Comparison of ENCODE assay signal across 8 cellular contexts in genomic region chr7:32879460-32879859, GRCh38. TPM values are rescaled to one million over a fixed set of nuclear protein-coding genes. Genes with fewer than 3 reads are reported as not detected.
DNase-seq lines count a peak whose midpoint lies in the region; ATAC-seq and TF ChIP-seq lines count a peak whose summit lies in the region.

No MANE protein-coding gene starts in this region.

- intact Hi-C loops in dorsolateral prefrontal cortex (cut with DNase I) = no loop called here

- CTCF ChIA-PET in SK-N-SH (lab: Yijun Ruan, JAX) = interaction anchor here (3.3 kb wide), 1 partner anchor 33 kb away, joined by 15 read pairs; no protein-coding TSS in a partner anchor

- H2AFZ ChIP-seq in SK-N-SH (ENCODE audit: low read depth) = no peak overlapping the region

- peaks cover 7 to 46% of the 10 kb centered on the region in 2 experiments for H3K36me3 ChIP-seq in SK-N-SH (replicated peaks in 1 of 2; ENCODE audit: control insufficient read depth in 1 of 2, insufficient read depth in 2 of 2, low read length in 1 of 2)

- H3K9me2 ChIP-seq in SK-N-SH = no peaks in the 10 kb centered on the region

- TF ChIP-seq CTCF in SK-N-SH (IDR thresholded peaks at IDR 0.05) (no peak), dorsolateral prefrontal cortex (IDR thresholded peaks at IDR 0.05 in 54 of 56, conservative IDR thresholded peaks at IDR 0.05 in 2 of 56; ENCODE audit: low read depth in 1 of 56, partially characterized antibody in 56 of 56) (no peak)

- H3K4me1 ChIP-seq in SK-N-SH (ENCODE audit: control insufficient read depth in 1 of 2, insufficient read depth in 2 of 2, low read depth in 1 of 2, low read length in 1 of 2) = peaks cover 2 to 30% of the 10 kb centered on the region in 2 experiments; a peak in 3 of 4 replicates

- 73% methylated on average over 2 of the region's 2 CpGs for WGBS in SK-N-SH (ENCODE audit: low lambda C conversion rate)

- H3K27me3 ChIP-seq in SK-N-SH (ENCODE audit: insufficient read depth) = no peaks in the 10 kb centered on the region
- H3K27me3 ChIP-seq in dorsolateral prefrontal cortex = no peaks in the 10 kb centered on the region

- H3F3A ChIP-seq in SK-N-SH (replicated peaks; ENCODE audit: insufficient read depth) = peaks cover 41% of the 10 kb centered on the region

- H3K9me3 ChIP-seq in SK-N-SH = no peaks in the 10 kb centered on the region

- no peak overlapping the region for H3K4me2 ChIP-seq in SK-N-SH

- ATAC-seq in SK-N-SH treated with all-trans-retinoic acid at 6 μM for 48 hours = no peak
- no peak for ATAC-seq in GM18909 (IDR thresholded peaks at IDR 0.05; ENCODE audit: poor library complexity, unreplicated experiment)

- no peak for TF ChIP-seq EP300 in SK-N-SH (IDR thresholded peaks at IDR 0.05; ENCODE audit: borderline replicate concordance in 1 of 2, low read depth in 1 of 2, low read length in 1 of 2)

- peaks cover 100% of the 10 kb centered on the region for H3K79me2 ChIP-seq in SK-N-SH (ENCODE audit: insufficient read depth)

- no peak for TF ChIP-seq RAD21 in SK-N-SH (IDR thresholded peaks at IDR 0.05; ENCODE audit: low read length)

- DNase-seq in SK-N-SH (no peak), NCI-H2171 (lab: John Stamatoyannopoulos, UW) (peak; percentile 5), dorsolateral prefrontal cortex (no peak), pons (ENCODE audit: low spot score) (peak; percentile 47), NAMALWA (ENCODE audit: low spot score) (no peak), NCI-H1105 (lab: John Stamatoyannopoulos, UW) (no peak)

- H3K27ac ChIP-seq in SK-N-SH (ENCODE audit: low read depth in 2 of 2, low read length in 1 of 2) = peak overlapping the region; percentile 12 to 60; a peak in 2 of 4 replicates
- peak overlapping the region in 43 of 59 donors; percentile 2 to 74 (median 35) for H3K27ac ChIP-seq in dorsolateral prefrontal cortex

- H3K4me3 ChIP-seq in SK-N-SH (ENCODE audit: low read depth in 2 of 2, low read length in 1 of 2) (no peak overlapping the region), dorsolateral prefrontal cortex (peak overlapping the region in 15 of 59 donors; percentile 0 to 32 (median 10))

- H3K9ac ChIP-seq in SK-N-SH = no peak overlapping the region

- POLR2A ChIA-PET in SK-N-SH (lab: Yijun Ruan, JAX) = no interaction called here

- H4K20me1 ChIP-seq in SK-N-SH (ENCODE audit: insufficient read depth) = peaks cover 84% of the 10 kb centered on the region

TF ChIP-seq in SK-N-SH, 30 proteins besides CTCF, POLR2A, EP300 and RAD21:
- TF ChIP-seq IRF3 (IDR thresholded peaks at IDR 0.05; ENCODE audit: low read depth, low read length) = no peak
- no peak for TF ChIP-seq RFX5 (IDR thresholded peaks at IDR 0.05; ENCODE audit: low read length)
- no peak for TF ChIP-seq JUND (IDR thresholded peaks at IDR 0.05)
- no peak for TF ChIP-seq TCF12 (IDR thresholded peaks at IDR 0.05)
- no peak for TF ChIP-seq YY1 (IDR thresholded peaks at IDR 0.05; ENCODE audit: low read depth)

TF ChIP-seq in SK-N-SH treated with all-trans-retinoic acid at 6 μM for 48 hours, 23 proteins besides CTCF, POLR2A, EP300 and RAD21:
- TF ChIP-seq GLIS3 (CRISPR knock-in tag; IDR thresholded peaks at IDR 0.05) (no peak), RARB (CRISPR knock-in tag; IDR thresholded peaks at IDR 0.05) (no peak), TOX (CRISPR knock-in tag; IDR thresholded peaks at IDR 0.05; ENCODE audit: borderline replicate concordance) (no peak), TSHZ2 (CRISPR knock-in tag; IDR thresholded peaks at IDR 0.05) (no peak), ISL1 (CRISPR knock-in tag; IDR thresholded peaks at IDR 0.05) (no peak), TCF4 (CRISPR knock-in tag; IDR thresholded peaks at IDR 0.05; ENCODE audit: borderline replicate concordance) (no peak), ZNF70 (CRISPR knock-in tag; IDR thresholded peaks at IDR 0.05) (no peak), CSRNP3 (CRISPR knock-in tag; IDR thresholded peaks at IDR 0.05) (no peak), SNAI2 (CRISPR knock-in tag; IDR thresholded peaks at IDR 0.05) (no peak), ZNF8 (CRISPR knock-in tag; IDR thresholded peaks at IDR 0.05) (no peak), ZFP3 (CRISPR knock-in tag; IDR thresholded peaks at IDR 0.05) (no peak), CREB5 (CRISPR knock-in tag; IDR thresholded peaks at IDR 0.05; ENCODE audit: low read depth) (no peak), ZFP30 (CRISPR knock-in tag; IDR thresholded peaks at IDR 0.05) (no peak), ARNTL (CRISPR knock-in tag; IDR thresholded peaks at IDR 0.05; ENCODE audit: borderline replicate concordance, low read depth) (no peak), ZNF565 (CRISPR knock-in tag; conservative IDR thresholded peaks at IDR 0.05; ENCODE audit: low read depth) (no peak), PPARA (CRISPR knock-in tag; IDR thresholded peaks at IDR 0.05; ENCODE audit: borderline replicate concordance) (no peak), OSR1 (CRISPR knock-in tag; IDR thresholded peaks at IDR 0.05) (no peak), ZC3H10 (CRISPR knock-in tag; IDR thresholded peaks at IDR 0.05) (no peak), BACH2 (CRISPR knock-in tag; IDR thresholded peaks at IDR 0.05; ENCODE audit: borderline replicate concordance) (no peak), POU6F1 (CRISPR knock-in tag; IDR thresholded peaks at IDR 0.05; ENCODE audit: borderline replicate concordance, low read depth) (no peak)
TF ChIP-seq in SK-N-SH treated with all-trans-retinoic acid at 6 μM for 48 hours: peak in this region for 0.

RNA-seq across cellular contexts. Expression of gene KBTBD2, which starts 12.1 kb away (rescaled TPM):
- polyA plus RNA-seq in SK-N-SH (2012; rRNA removed) = 23.6 and 28.3 TPM in 2 replicates
- 32.5 and 37.1 TPM in 2 replicates for polyA plus RNA-seq in SK-N-SH (2012; cell fraction: cytosol; rRNA removed)
- 18.4 and 43.0 TPM in 2 replicates for polyA plus RNA-seq in SK-N-SH (2012; cell fraction: nucleus; rRNA removed)
- 10 to 100 TPM; 29.1 to 48.6 (median 40.9) TPM for total RNA-seq in dorsolateral prefrontal cortex

Comparison
In these comparisons a context has a peak if more than half of its experiments do, and no peak if none do; other contexts are left out.
1. DNase-seq: peak in NCI-H2171 (single experiment) and pons (single experiment); none in SK-N-SH (single experiment), dorsolateral prefrontal cortex (0 of 10), NAMALWA (single experiment) and NCI-H1105 (single experiment).